In the genomic region with DNA sequence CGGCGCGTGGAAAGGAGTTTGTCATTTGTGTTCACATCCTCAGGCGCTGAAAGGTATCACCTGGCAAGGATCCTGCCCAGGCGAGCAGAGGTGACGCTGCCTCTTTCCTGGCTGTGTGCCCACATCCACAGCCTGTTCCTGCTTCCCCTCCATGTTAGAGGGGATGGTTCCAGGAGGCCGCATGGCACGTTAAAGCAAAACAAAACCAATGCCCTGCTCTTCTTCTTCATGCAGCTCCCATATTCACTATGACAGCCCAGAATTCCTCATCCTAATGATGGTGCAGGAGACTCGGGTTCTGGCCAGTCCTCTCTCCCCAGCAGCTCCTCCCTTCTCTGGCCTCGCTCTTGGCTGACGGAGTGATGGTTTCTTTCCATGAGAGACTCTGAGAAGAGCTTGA, we compare ENCODE assay signal across 1 cellular context.
TF ChIP-seq lines count a peak whose summit lies in the region.

No MANE protein-coding gene starts in this region.

TF ChIP-seq in IMR-90, 13 proteins besides CTCF, POLR2A, EP300 and RAD21:
- TF ChIP-seq SMC3 (IDR thresholded peaks at IDR 0.05; ENCODE audit: low read depth, low read length) (no peak), RFX5 (IDR thresholded peaks at IDR 0.05; ENCODE audit: low read depth, low read length) (no peak)
